13 cellular contexts compared by ENCODE assay signal in genomic region chr6:139753198-139753861, GRCh38.
DNase-seq lines count a peak whose midpoint lies in the region; ATAC-seq, FAIRE-seq and TF ChIP-seq lines count a peak whose summit lies in the region.
"Had no signal": no experiment of that assay in that cellular context is flagged by ENCODE, and none has a peak within 500 bp of the region (broad histone marks: within the 10 kb centered on the region; RNA-seq: fewer than 3 reads in every experiment).

No MANE protein-coding gene starts in this region.

- peaks cover 2% of the 10 kb centered on the region for H3K79me1 ChIP-seq in trophoblast cell (ENCODE audit: low read length)

- DNase-seq in frontal cortex (ENCODE audit: low spot score in 2 of 2), result no peak
- DNase-seq in trophoblast cell, result peak; percentile 18 to 82
- no peak for DNase-seq in T1000 (lab: John Stamatoyannopoulos, UW)
- no peak for DNase-seq in activated CD8-positive, alpha-beta memory T cell treated with anti-CD3 and anti-CD28 coated beads, Interleukin-2, amount 50 U/mL, for 48 hours
- no peak for DNase-seq in MV-4-11 (lab: John Stamatoyannopoulos, UW)
- DNase-seq: activated naive CD4-positive, alpha-beta T cell treated with Interleukin-2 at 50 U/mL for 16 hours; CD4-positive, alpha-beta memory T cell; colonic mucosa; glutamatergic neuron; NCI-H187 treated with DMSO at 0.1 percent for 48 hours had no signal

- peak overlapping the region; percentile 43 for H3K27ac ChIP-seq in trophoblast cell (ENCODE audit: low read depth, low read length)
- H3K27ac ChIP-seq: colonic mucosa had no signal

- no peak overlapping the region for H3K18ac ChIP-seq in trophoblast cell (ENCODE audit: low read length)

- no peak overlapping the region for H3K4me3 ChIP-seq in trophoblast cell (ENCODE audit: low read depth, low read length)
- H3K4me3 ChIP-seq: colonic mucosa had no signal

- H3K4ac ChIP-seq in trophoblast cell (ENCODE audit: low read depth, low read length), result no peak overlapping the region

- FAIRE-seq in G401.6 (lab: Jason Lieb, UNC), result peak; percentile 100
- FAIRE-seq in frontal cortex (lab: Jason Lieb, UNC), result peak; percentile 64

- H2BK5ac ChIP-seq in trophoblast cell (ENCODE audit: low read depth, low read length, poor library complexity), result no peak overlapping the region

- no peaks in the 10 kb centered on the region for H3K27me3 ChIP-seq in trophoblast cell (ENCODE audit: insufficient read depth, low read length)
- H3K27me3 ChIP-seq: colonic mucosa had no signal

- no peak overlapping the region for H2BK12ac ChIP-seq in trophoblast cell (ENCODE audit: low read length)

- no peak overlapping the region for H2BK120ac ChIP-seq in trophoblast cell (ENCODE audit: insufficient read depth, low read length, poor library complexity)

- no peak overlapping the region for H4K8ac ChIP-seq in trophoblast cell (ENCODE audit: low read depth, low read length)

- no peak overlapping the region for H3K23ac ChIP-seq in trophoblast cell (ENCODE audit: low read length)

- H2AFZ ChIP-seq in trophoblast cell (ENCODE audit: insufficient read depth, low read length, poor library complexity), result no peak overlapping the region

- H3K14ac ChIP-seq in trophoblast cell (ENCODE audit: low read length), result no peak overlapping the region

- H3K9ac ChIP-seq in trophoblast cell (ENCODE audit: low read length), result no peak overlapping the region

- H3K4me2 ChIP-seq in trophoblast cell (ENCODE audit: low read length), result no peak overlapping the region

- no peaks in the 10 kb centered on the region for H3K79me2 ChIP-seq in trophoblast cell (ENCODE audit: control insufficient read depth, insufficient read depth, low read length, poor library complexity)

- no CpG with 5 or more reads among the region's 4 CpGs for WGBS in trophoblast cell (ENCODE audit: extremely low coverage, insufficient coverage, insufficient read length)

- peak; percentile 93 for ATAC-seq in SK-N-SH treated with all-trans-retinoic acid at 6 μM for 48 hours
- ATAC-seq in HG03108 (IDR thresholded peaks at IDR 0.05; ENCODE audit: unreplicated experiment), result no peak

- H3K36me3 ChIP-seq in trophoblast cell (ENCODE audit: control insufficient read depth in 1 of 2, insufficient read depth in 2 of 2, low read length in 2 of 2), result no peaks in the 10 kb centered on the region
- H3K36me3 ChIP-seq: colonic mucosa had no signal

- no peaks in the 10 kb centered on the region for H3K9me3 ChIP-seq in trophoblast cell (ENCODE audit: insufficient read depth, low read depth, low read length)
- H3K9me3 ChIP-seq: colonic mucosa had no signal

- H3K4me1 ChIP-seq in trophoblast cell (ENCODE audit: control insufficient read depth in 1 of 2, insufficient read depth in 2 of 2, low read length in 2 of 2), result peaks cover 4% of the 10 kb centered on the region in 2 experiments
- H3K4me1 ChIP-seq: colonic mucosa had no signal

- no peak overlapping the region for H2AK5ac ChIP-seq in trophoblast cell (ENCODE audit: low read length)

- H4K91ac ChIP-seq in trophoblast cell (ENCODE audit: low read depth, low read length), result no peak overlapping the region

- no peak overlapping the region for H4K12ac ChIP-seq in trophoblast cell (ENCODE audit: low read depth, low read length)

TF ChIP-seq in SK-N-SH treated with all-trans-retinoic acid at 6 μM for 48 hours, 23 proteins besides CTCF, POLR2A, EP300 and RAD21:
- TF ChIP-seq TOX (CRISPR knock-in tag; IDR thresholded peaks at IDR 0.05; ENCODE audit: borderline replicate concordance), result no peak
- no peak for TF ChIP-seq ZNF70 (CRISPR knock-in tag; IDR thresholded peaks at IDR 0.05)
- peak; percentile 18; the same call in 1 of the 2 replicates for TF ChIP-seq CREB5 (CRISPR knock-in tag; IDR thresholded peaks at IDR 0.05; ENCODE audit: low read depth)
- TF ChIP-seq CSRNP3 (CRISPR knock-in tag; IDR thresholded peaks at IDR 0.05), result no peak
- peak; percentile 94 for TF ChIP-seq ISL1 (CRISPR knock-in tag; IDR thresholded peaks at IDR 0.05)
- no peak for TF ChIP-seq ESRRG (CRISPR knock-in tag; IDR thresholded peaks at IDR 0.05)
- no peak for TF ChIP-seq ZC3H10 (CRISPR knock-in tag; IDR thresholded peaks at IDR 0.05)
- TF ChIP-seq TCF4 (CRISPR knock-in tag; IDR thresholded peaks at IDR 0.05; ENCODE audit: borderline replicate concordance), result no peak
- no peak for TF ChIP-seq RARB (CRISPR knock-in tag; IDR thresholded peaks at IDR 0.05)
- TF ChIP-seq SNAI2 (CRISPR knock-in tag; IDR thresholded peaks at IDR 0.05), result no peak
- no peak for TF ChIP-seq ZNF8 (CRISPR knock-in tag; IDR thresholded peaks at IDR 0.05)
- no peak for TF ChIP-seq ZNF565 (CRISPR knock-in tag; conservative IDR thresholded peaks at IDR 0.05; ENCODE audit: low read depth)
- TF ChIP-seq, protein P1, sequence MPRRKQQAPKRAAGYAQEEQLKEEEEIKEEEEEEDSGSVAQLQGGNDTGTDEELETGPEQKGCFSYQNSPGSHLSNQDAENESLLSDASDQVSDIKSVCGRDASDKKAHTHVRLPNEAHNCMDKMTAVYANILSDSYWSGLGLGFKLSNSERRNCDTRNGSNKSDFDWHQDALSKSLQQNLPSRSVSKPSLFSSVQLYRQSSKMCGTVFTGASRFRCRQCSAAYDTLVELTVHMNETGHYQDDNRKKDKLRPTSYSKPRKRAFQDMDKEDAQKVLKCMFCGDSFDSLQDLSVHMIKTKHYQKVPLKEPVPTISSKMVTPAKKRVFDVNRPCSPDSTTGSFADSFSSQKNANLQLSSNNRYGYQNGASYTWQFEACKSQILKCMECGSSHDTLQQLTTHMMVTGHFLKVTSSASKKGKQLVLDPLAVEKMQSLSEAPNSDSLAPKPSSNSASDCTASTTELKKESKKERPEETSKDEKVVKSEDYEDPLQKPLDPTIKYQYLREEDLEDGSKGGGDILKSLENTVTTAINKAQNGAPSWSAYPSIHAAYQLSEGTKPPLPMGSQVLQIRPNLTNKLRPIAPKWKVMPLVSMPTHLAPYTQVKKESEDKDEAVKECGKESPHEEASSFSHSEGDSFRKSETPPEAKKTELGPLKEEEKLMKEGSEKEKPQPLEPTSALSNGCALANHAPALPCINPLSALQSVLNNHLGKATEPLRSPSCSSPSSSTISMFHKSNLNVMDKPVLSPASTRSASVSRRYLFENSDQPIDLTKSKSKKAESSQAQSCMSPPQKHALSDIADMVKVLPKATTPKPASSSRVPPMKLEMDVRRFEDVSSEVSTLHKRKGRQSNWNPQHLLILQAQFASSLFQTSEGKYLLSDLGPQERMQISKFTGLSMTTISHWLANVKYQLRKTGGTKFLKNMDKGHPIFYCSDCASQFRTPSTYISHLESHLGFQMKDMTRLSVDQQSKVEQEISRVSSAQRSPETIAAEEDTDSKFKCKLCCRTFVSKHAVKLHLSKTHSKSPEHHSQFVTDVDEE (CRISPR knock-in tag; IDR thresholded peaks at IDR 0.05), result no peak
- TF ChIP-seq PPARA (CRISPR knock-in tag; IDR thresholded peaks at IDR 0.05; ENCODE audit: borderline replicate concordance), result no peak
- no peak for TF ChIP-seq POU6F1 (CRISPR knock-in tag; IDR thresholded peaks at IDR 0.05; ENCODE audit: borderline replicate concordance, low read depth)
- no peak for TF ChIP-seq ZFP30 (CRISPR knock-in tag; IDR thresholded peaks at IDR 0.05)

Comparison
In these comparisons a context has a peak if more than half of its experiments do, and no peak if none do; other contexts are left out.
1. DNase-seq: peak in trophoblast cell (2 of 2); none in frontal cortex (0 of 2), T1000 (single experiment), activated CD8-positive, alpha-beta memory T cell treated with anti-CD3 and anti-CD28 coated beads, Interleukin-2, amount 50 U/mL, for 48 hours (single experiment) and MV-4-11 (single experiment).